ENCODE assay signal across 8 cellular contexts in the genomic region with DNA sequence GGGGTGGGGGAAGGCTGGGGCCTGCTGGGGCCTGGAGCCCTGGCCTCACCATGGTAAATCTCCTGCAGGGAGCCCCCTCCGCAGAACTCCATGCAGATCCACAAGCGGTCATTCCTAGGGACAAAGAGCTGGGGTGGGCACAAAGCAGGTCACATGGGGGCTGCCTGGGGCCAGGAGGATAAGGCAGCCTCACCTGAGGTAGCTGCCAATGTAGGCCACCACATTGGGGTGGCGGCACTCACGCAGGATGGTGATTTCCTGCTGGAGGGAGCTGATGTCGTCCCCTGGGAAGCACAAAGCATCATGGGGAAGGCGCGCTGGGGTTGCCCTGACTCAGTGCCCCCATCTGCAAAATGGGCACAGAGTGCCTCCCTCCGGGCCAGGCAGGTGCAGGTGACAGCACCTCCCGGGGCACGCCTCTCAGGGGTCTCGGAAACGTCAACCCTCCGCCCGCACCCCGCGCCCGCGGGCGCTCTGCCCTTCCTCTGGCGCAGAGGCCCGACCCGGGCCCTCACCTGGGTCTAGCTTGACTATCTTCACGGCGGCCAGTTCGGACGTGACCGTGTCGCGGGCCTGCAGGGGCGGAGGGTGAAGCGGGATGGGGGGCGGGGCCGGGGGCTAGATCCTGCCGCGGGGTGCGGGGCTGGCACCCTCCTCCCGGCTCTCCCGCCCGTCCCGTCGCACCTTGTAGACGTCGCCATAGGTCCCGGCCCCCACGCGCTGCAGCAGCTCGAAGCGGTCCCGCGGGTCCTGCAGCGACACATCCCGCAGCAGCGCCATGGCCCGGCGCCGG. TPM values are rescaled to one million over a fixed set of nuclear protein-coding genes. Genes with fewer than 3 reads are reported as not detected.
DNase-seq lines count a peak whose midpoint lies in the region; ATAC-seq, FAIRE-seq and TF ChIP-seq lines count a peak whose summit lies in the region.

No MANE protein-coding gene starts in this region.

- SMC1A ChIA-PET in GM12878 (lab: Charles Lee; ENCODE audit: uncharacterized antibody, unreplicated experiment), result interaction anchor here (0.6 to 1.4 kb wide), 4 partner anchors 8 to 45 kb away, joined by 3 to 4 read pairs (median 4); partner anchors contain the start of gene MEN1

- TF ChIP-seq CTCF in C4-2B (conservative IDR thresholded peaks at IDR 0.05) (no peak), GM12878 (IDR thresholded peaks at IDR 0.05 in 2 of 3, conservative IDR thresholded peaks at IDR 0.05 in 1 of 3; ENCODE audit: control insufficient read depth in 2 of 3, extremely low read depth in 1 of 3, insufficient read depth in 1 of 3, low read depth in 3 of 3, low read length in 3 of 3) (no peak), testis (IDR thresholded peaks at IDR 0.05) (no peak)

- in situ Hi-C loops in GM12878 (cut with MboI), result no loop called here

- H3K79me2 ChIP-seq in GM12878 (ENCODE audit: control insufficient read depth, insufficient read depth, low read length), result peaks cover 30% of the 10 kb centered on the region

- TF ChIP-seq POLR2A in GM12878 (IDR thresholded peaks at IDR 0.05; ENCODE audit: low read depth, low read length) (peak; percentile 49; the same call in 1 of the 2 replicates), testis (IDR thresholded peaks at IDR 0.05) (no peak)

- BruUV-seq in GM12878 (replicated peaks; lab: Mats Ljungman, UMichigan), result no TSS peak

- peak overlapping the region; percentile 80 for H3K4me3 Mint-ChIP-seq in memory B cell

- under 1% methylated on average over 33 of the region's 56 CpGs for WGBS in GM12878 (ENCODE audit: insufficient coverage, insufficient replicate concordance, low lambda C conversion rate, missing lambda C conversion rate)
- WGBS in testis, 2 donors, result 10 to 19% methylated on average over 2 to 32 of the region's 56 CpGs

- H3K27me3 ChIP-seq in GM12878 (replicated peaks in 1 of 2; ENCODE audit: control insufficient read depth in 2 of 2, insufficient read depth in 2 of 2, low read length in 1 of 2) (no peaks in the 10 kb centered on the region), testis (no peaks in the 10 kb centered on the region)

- H3K4me2 ChIP-seq in GM12878 (ENCODE audit: control insufficient read depth, insufficient read depth), result peak overlapping the region; percentile 87

- no peak for TF ChIP-seq EP300 in GM12878 (IDR thresholded peaks at IDR 0.05; ENCODE audit: borderline replicate concordance in 1 of 2, control insufficient read depth in 1 of 2, low read depth in 2 of 2, low read length in 2 of 2)

- CTCF ChIA-PET in GM12878 (lab: Yijun Ruan, JAX), result interaction anchor here (0.6 to 5.8 kb wide), 11 partner anchors 16 to 601 kb away, joined by 3 to 41 read pairs (median 4); partner anchors contain the start of genes PRDX5, RASGRP2, SF1 and TM7SF2

- ATAC-seq in GM21381 (IDR thresholded peaks at IDR 0.05; ENCODE audit: unreplicated experiment) (peak; percentile 31), GM12878 (peak; percentile 55), memory B cell (ENCODE audit: low read depth) (peak; percentile 33)

- H3K9me3 ChIP-seq in GM12878 (replicated peaks; ENCODE audit: control insufficient read depth, insufficient read depth, low read length), result no peaks in the 10 kb centered on the region
- no peaks in the 10 kb centered on the region for H3K9me3 ChIP-seq in testis

- H3K36me3 ChIP-seq in GM12878 (ENCODE audit: control insufficient read depth in 2 of 2, insufficient read depth in 2 of 2, low read length in 1 of 2) (peaks cover 5 to 6% of the 10 kb centered on the region in 2 experiments; a peak in 3 of 4 replicates), testis (ENCODE audit: low read depth, missing control alignments) (no peaks in the 10 kb centered on the region)

- H2AFZ ChIP-seq in GM12878 (ENCODE audit: control insufficient read depth, low read depth, low read length), result peak overlapping the region; percentile 60

- H3K4me1 ChIP-seq in GM12878 (ENCODE audit: control insufficient read depth, insufficient read depth, low read length) (peaks cover 37% of the 10 kb centered on the region), testis (peaks cover 21% of the 10 kb centered on the region)

- H3K9ac ChIP-seq in GM12878 (ENCODE audit: control insufficient read depth, insufficient read depth, low read length), result peak overlapping the region; percentile 93

- intact Hi-C loops in GM12878 (cut with micrococcal nuclease; ENCODE audit: unreplicated experiment) (no loop called here), testis (cut with DNase I; ENCODE audit: low total_unique reads) (no loop called here)

- peak; percentile 52 for DNase-seq in NCI-H69 (lab: John Stamatoyannopoulos, UW)
- DNase-seq in GM12878 (ENCODE audit: low read depth, low spot score), result no peak
- peak; percentile 47 to 59 for DNase-seq in memory B cell (ENCODE audit: low spot score in 2 of 2)
- peak; percentile 33 for DNase-seq in testis
- DNase-seq in NCI-H526 treated with DMSO at 0.1 percent for 48 hours (lab: John Stamatoyannopoulos, UW), result no peak
- no peak for DNase-seq in cerebellar cortex (ENCODE audit: low spot score)

- peaks cover 35% of the 10 kb centered on the region for H3K4me1 Mint-ChIP-seq in memory B cell

- H3K4me3 ChIP-seq in GM12878 (peak overlapping the region; percentile 87), testis (peak overlapping the region; percentile 59 to 63)

- no peaks in the 10 kb centered on the region for H3K9me3 Mint-ChIP-seq in memory B cell

- H3K27ac Mint-ChIP-seq in memory B cell, result peak overlapping the region; percentile 73

- no peaks in the 10 kb centered on the region for H3K27me3 Mint-ChIP-seq in memory B cell

- H3K27ac ChIP-seq in C4-2B, result peak overlapping the region; percentile 65
- H3K27ac ChIP-seq in GM12878 (ENCODE audit: control insufficient read depth, insufficient read depth), result peak overlapping the region; percentile 92
- peak overlapping the region; percentile 56 to 88 for H3K27ac ChIP-seq in testis

- RAD21 ChIA-PET in GM12878 (lab: Charles Lee; ENCODE audit: unreplicated experiment), result interaction anchor here (0.6 to 2.8 kb wide), 6 partner anchors 18 to 486 kb away, joined by 3 to 12 read pairs (median 4); partner anchors contain the start of gene SF1

- peaks cover 15% of the 10 kb centered on the region for H3K36me3 Mint-ChIP-seq in memory B cell

- H4K20me1 ChIP-seq in GM12878 (ENCODE audit: control insufficient read depth, insufficient read depth), result no peaks in the 10 kb centered on the region

- FAIRE-seq in GM12878 (lab: Jason Lieb, UNC), result no peak

- POLR2A ChIA-PET in GM12878 (lab: Charles Lee), result interaction anchor here (0.6 to 5.4 kb wide), 11 partner anchors 9 to 115 kb away, joined by 3 to 33 read pairs (median 4); partner anchors contain the start of genes ATG2A and SF1

- no peak for TF ChIP-seq RAD21 in GM12878 (IDR thresholded peaks at IDR 0.05; ENCODE audit: insufficient read depth, low read depth, low read length)

RNA-seq across cellular contexts. Expression of gene MAP4K2, which starts 0.4 kb away (rescaled TPM):
- total RNA-seq in GM12878 (2013; cell fraction: nucleolus; rRNA removed), result 51.0 and 55.9 TPM in 2 replicates
- 66.7 and 74.7 TPM in 2 replicates for total RNA-seq in GM12878 (2014; rRNA removed)
- total RNA-seq in GM12878 (2014; rRNA removed; fragmentation: Illumina TruSeq; extraction: Trizol), result 36.9 and 41.0 TPM in 2 replicates
- total RNA-seq in GM12878 (2021), result 78.1 and 79.2 TPM in 2 replicates
- 11.2 TPM for polyA plus RNA-seq in GM12878 (2011; ENCODE audit: low read depth)
- 27.3 and 49.9 TPM in 2 replicates for polyA plus RNA-seq in GM12878 (2011; rRNA removed)
- 73.2 and 91.2 TPM in 2 replicates for polyA plus RNA-seq in GM12878 (2011; cell fraction: cytosol; rRNA removed)
- 284 and 290 TPM in 2 replicates for polyA plus RNA-seq in GM12878 (2011; cell fraction: nucleus; rRNA removed)
- polyA plus RNA-seq in GM12878 (2012), result 33.8 and 37.8 TPM in 2 replicates
- 16.1 and 42.8 TPM in 2 replicates for polyA plus RNA-seq in GM12878 (2014; fragmentation: Illumina TruSeq; extraction: Trizol)
- 1 to 10 TPM in 1 of 2 experiments, under 1 TPM in 1; 0.98 to 4.4 TPM for polyA plus RNA-seq in GM12878 (2014; fragmentation: Nextera tagmentation; extraction: Ambion mirVana)
- polyA plus RNA-seq in GM12878 (2014; rRNA removed), result 69.0 and 71.8 TPM in 2 replicates
- polyA plus RNA-seq in GM12878 (2016; fragmentation: Nextera tagmentation; extraction: Ambion mirVana), result 10 to 100 TPM; 47.8 to 52.9 TPM
- 58.6 and 101 TPM in 2 replicates for polyA minus RNA-seq in GM12878 (2011; rRNA and poly(A)+ RNA removed)
- polyA minus RNA-seq in GM12878 (2011; cell fraction: cytosol; rRNA and poly(A)+ RNA removed), result 25.9 and 26.6 TPM in 2 replicates
- 50.8 and 62.9 TPM in 2 replicates for polyA minus RNA-seq in GM12878 (2011; cell fraction: nucleus; rRNA and poly(A)+ RNA removed)
- 10 to 100 TPM; 27.7 to 29.8 TPM for total RNA-seq in testis
- polyA plus RNA-seq in testis (ENCODE audit: insufficient read depth, low read depth, low replicate concordance), result 14.9 TPM

RNA-seq across cellular contexts. Expression of gene MEN1, which starts 7.8 kb away (rescaled TPM):
- total RNA-seq in GM12878 (2013; cell fraction: nucleolus; rRNA removed), result 19.7 and 20.0 TPM in 2 replicates
- 14.4 and 19.0 TPM in 2 replicates for total RNA-seq in GM12878 (2014; rRNA removed)
- 6.3 and 6.5 TPM in 2 replicates for total RNA-seq in GM12878 (2014; rRNA removed; fragmentation: Illumina TruSeq; extraction: Trizol)
- 31.1 and 32.6 TPM in 2 replicates for total RNA-seq in GM12878 (2021)
- polyA plus RNA-seq in GM12878 (2011; ENCODE audit: low read depth), result 34.2 TPM
- polyA plus RNA-seq in GM12878 (2011; rRNA removed), result 6.0 and 19.0 TPM in 2 replicates
- 21.8 and 25.3 TPM in 2 replicates for polyA plus RNA-seq in GM12878 (2011; cell fraction: cytosol; rRNA removed)
- 82.8 and 85.9 TPM in 2 replicates for polyA plus RNA-seq in GM12878 (2011; cell fraction: nucleus; rRNA removed)
- 23.4 and 25.0 TPM in 2 replicates for polyA plus RNA-seq in GM12878 (2012)
- 13.0 and 22.4 TPM in 2 replicates for polyA plus RNA-seq in GM12878 (2014; fragmentation: Illumina TruSeq; extraction: Trizol)
- 1 to 10 TPM; 2.5 to 4.1 TPM for polyA plus RNA-seq in GM12878 (2014; fragmentation: Nextera tagmentation; extraction: Ambion mirVana)
- polyA plus RNA-seq in GM12878 (2014; rRNA removed), result 26.8 and 37.5 TPM in 2 replicates
- 10 to 100 TPM; 38.9 to 39.7 TPM for polyA plus RNA-seq in GM12878 (2016; fragmentation: Nextera tagmentation; extraction: Ambion mirVana)
- 11.0 and 14.9 TPM in 2 replicates for polyA minus RNA-seq in GM12878 (2011; rRNA and poly(A)+ RNA removed)
- 11.9 and 14.7 TPM in 2 replicates for polyA minus RNA-seq in GM12878 (2011; cell fraction: cytosol; rRNA and poly(A)+ RNA removed)
- 11.5 and 17.5 TPM in 2 replicates for polyA minus RNA-seq in GM12878 (2011; cell fraction: nucleus; rRNA and poly(A)+ RNA removed)
- total RNA-seq in testis, result 10 to 100 TPM; 36.7 to 40.8 TPM
- 29.7 TPM for polyA plus RNA-seq in testis (ENCODE audit: insufficient read depth, low read depth, low replicate concordance)

RNA-seq across cellular contexts. Expression of gene SF1, which starts 24.2 kb away (rescaled TPM):
- 483 and 541 TPM in 2 replicates for total RNA-seq in GM12878 (2013; cell fraction: nucleolus; rRNA removed)
- total RNA-seq in GM12878 (2014; rRNA removed), result 88.2 and 111 TPM in 2 replicates
- 76.0 and 84.4 TPM in 2 replicates for total RNA-seq in GM12878 (2014; rRNA removed; fragmentation: Illumina TruSeq; extraction: Trizol)
- 327 and 337 TPM in 2 replicates for total RNA-seq in GM12878 (2021)
- polyA plus RNA-seq in GM12878 (2011; ENCODE audit: low read depth), result 194 TPM
- 82.5 and 84.8 TPM in 2 replicates for polyA plus RNA-seq in GM12878 (2011; rRNA removed)
- polyA plus RNA-seq in GM12878 (2011; cell fraction: cytosol; rRNA removed), result 66.7 and 83.7 TPM in 2 replicates
- 212 and 291 TPM in 2 replicates for polyA plus RNA-seq in GM12878 (2011; cell fraction: nucleus; rRNA removed)
- polyA plus RNA-seq in GM12878 (2012), result 178 and 252 TPM in 2 replicates
- polyA plus RNA-seq in GM12878 (2014; fragmentation: Illumina TruSeq; extraction: Trizol), result 216 and 280 TPM in 2 replicates
- polyA plus RNA-seq in GM12878 (2014; fragmentation: Nextera tagmentation; extraction: Ambion mirVana), result 10 to 100 TPM; 13.6 to 29.6 TPM
- 155 and 172 TPM in 2 replicates for polyA plus RNA-seq in GM12878 (2014; rRNA removed)
- 100 to 1,000 TPM in 1 of 2 experiments, 10 to 100 TPM in 1; 97.4 to 109 TPM for polyA plus RNA-seq in GM12878 (2016; fragmentation: Nextera tagmentation; extraction: Ambion mirVana)
- 79.1 and 94.2 TPM in 2 replicates for polyA minus RNA-seq in GM12878 (2011; rRNA and poly(A)+ RNA removed)
- polyA minus RNA-seq in GM12878 (2011; cell fraction: cytosol; rRNA and poly(A)+ RNA removed), result 53.6 and 66.4 TPM in 2 replicates
- 124 and 191 TPM in 2 replicates for polyA minus RNA-seq in GM12878 (2011; cell fraction: nucleus; rRNA and poly(A)+ RNA removed)
- 100 to 1,000 TPM; 431 to 499 TPM for total RNA-seq in testis
- polyA plus RNA-seq in testis (ENCODE audit: insufficient read depth, low read depth, low replicate concordance), result 455 TPM

RNA-seq across cellular contexts. Expression of gene CDC42BPG, which starts 41.9 kb away (rescaled TPM):
- 0.73 and 1.6 TPM in 2 replicates for total RNA-seq in GM12878 (2013; cell fraction: nucleolus; rRNA removed)
- total RNA-seq in GM12878 (2014; rRNA removed) (0.11 and 1.3 TPM in 2 replicates), GM12878 (2014; rRNA removed; fragmentation: Illumina TruSeq; extraction: Trizol) (0.09 TPM in 2 replicates), GM12878 (2021) (0.36 and 0.45 TPM in 2 replicates), testis (1 to 10 TPM; 7.6 to 9.2 TPM)
- polyA plus RNA-seq in GM12878 (2011; ENCODE audit: low read depth), result 0.10 TPM
- polyA plus RNA-seq in GM12878 (2011; rRNA removed) (0.04 and 0.12 TPM in 2 replicates), GM12878 (2014; fragmentation: Illumina TruSeq; extraction: Trizol) (0.03 and 0.46 TPM in 2 replicates), GM12878 (2014; fragmentation: Nextera tagmentation; extraction: Ambion mirVana) (under 1 TPM in 1 of 2 experiments, not detected in 1; 0.02 TPM), GM12878 (2014; rRNA removed) (0.44 and 0.53 TPM in 2 replicates), GM12878 (2016; fragmentation: Nextera tagmentation; extraction: Ambion mirVana) (under 1 TPM; 0.04 TPM), testis (ENCODE audit: insufficient read depth, low read depth, low replicate concordance) (5.3 TPM)
- 0.10 and 0.13 TPM in 2 replicates for polyA plus RNA-seq in GM12878 (2011; cell fraction: cytosol; rRNA removed)
- 0.48 and 0.92 TPM in 2 replicates for polyA plus RNA-seq in GM12878 (2011; cell fraction: nucleus; rRNA removed)
- 0.22 and 0.45 TPM in 2 replicates for polyA plus RNA-seq in GM12878 (2012)
- polyA minus RNA-seq in GM12878 (2011; rRNA and poly(A)+ RNA removed), result 0.05 TPM in 1 of 2 replicates, not detected in the other
- 0.13 TPM in 1 of 2 replicates, not detected in the other for polyA minus RNA-seq in GM12878 (2011; cell fraction: cytosol; rRNA and poly(A)+ RNA removed)
- 0.19 and 0.24 TPM in 2 replicates for polyA minus RNA-seq in GM12878 (2011; cell fraction: nucleus; rRNA and poly(A)+ RNA removed)

RNA-seq across cellular contexts. Expression of gene PYGM, which starts 42.8 kb away (rescaled TPM):
- total RNA-seq in GM12878 (2013; cell fraction: nucleolus; rRNA removed), result 2.2 and 3.1 TPM in 2 replicates
- total RNA-seq in GM12878 (2014; rRNA removed), result 0.27 and 0.34 TPM in 2 replicates
- total RNA-seq in GM12878 (2014; rRNA removed; fragmentation: Illumina TruSeq; extraction: Trizol), result 0.23 and 0.27 TPM in 2 replicates
- total RNA-seq in GM12878 (2021), result 0.28 and 0.35 TPM in 2 replicates
- polyA plus RNA-seq in GM12878 (2011; ENCODE audit: low read depth), result 0.42 TPM
- polyA plus RNA-seq in GM12878 (2011; rRNA removed), result 0.32 and 0.33 TPM in 2 replicates
- polyA plus RNA-seq in GM12878 (2011; cell fraction: cytosol; rRNA removed), result 0.19 and 0.20 TPM in 2 replicates
- polyA plus RNA-seq in GM12878 (2011; cell fraction: nucleus; rRNA removed), result 1.1 and 1.4 TPM in 2 replicates
- polyA plus RNA-seq in GM12878 (2012), result 0.80 and 0.88 TPM in 2 replicates
- 0.19 TPM in 1 of 2 replicates, not detected in the other for polyA plus RNA-seq in GM12878 (2014; fragmentation: Illumina TruSeq; extraction: Trizol)
- polyA plus RNA-seq in GM12878 (2014; fragmentation: Nextera tagmentation; extraction: Ambion mirVana), result under 1 TPM; 0.04 to 0.08 TPM
- 0.61 and 3.7 TPM in 2 replicates for polyA plus RNA-seq in GM12878 (2014; rRNA removed)
- under 1 TPM in 1 of 2 experiments, not detected in 1; 0.04 TPM for polyA plus RNA-seq in GM12878 (2016; fragmentation: Nextera tagmentation; extraction: Ambion mirVana)
- 0.72 and 0.95 TPM in 2 replicates for polyA minus RNA-seq in GM12878 (2011; rRNA and poly(A)+ RNA removed)
- not detected in 2 replicates for polyA minus RNA-seq in GM12878 (2011; cell fraction: cytosol; rRNA and poly(A)+ RNA removed)
- 0.48 and 2.0 TPM in 2 replicates for polyA minus RNA-seq in GM12878 (2011; cell fraction: nucleus; rRNA and poly(A)+ RNA removed)
- total RNA-seq in testis, result 10 to 100 TPM; 12.1 to 14.4 TPM
- 14.2 TPM for polyA plus RNA-seq in testis (ENCODE audit: insufficient read depth, low read depth, low replicate concordance)

Comparison
In these comparisons a context has a peak if more than half of its experiments do, and no peak if none do; other contexts are left out.
1. DNase-seq: peak in NCI-H69 (single experiment), memory B cell (2 of 2) and testis (single experiment); none in GM12878 (single experiment), NCI-H526 treated with DMSO at 0.1 percent for 48 hours (single experiment) and cerebellar cortex (single experiment).
2. Peak in every context shown above with its lines, with median percentiles within 50 percentile points of each other: H3K27ac ChIP-seq and ATAC-seq.